Comparison of ENCODE assay signal across 7 cellular contexts in genomic region chr14:24029687-24030086, GRCh38. TPM values are rescaled to one million over a fixed set of nuclear protein-coding genes. Genes with fewer than 3 reads are reported as not detected.
"Had no signal": no experiment of that assay in that cellular context is flagged by ENCODE, and none has a peak within 500 bp of the region (broad histone marks: within the 10 kb centered on the region; RNA-seq: fewer than 3 reads in every experiment).

No MANE protein-coding gene starts in this region.

RNA-seq across cellular contexts. Expression of gene CARMIL3, which starts 22.1 kb away (rescaled TPM):
- total RNA-seq: GM23248, HFFc6 had no signal
- polyA plus RNA-seq: GM23248 had no signal

RNA-seq across cellular contexts. Expression of gene CPNE6, which starts 41.7 kb away (rescaled TPM):
- total RNA-seq: GM23248, GM23338, H1, H4, H7, H9, HFFc6 had no signal
- polyA plus RNA-seq: GM23248 had no signal
